ENCODE assay signal across 1 cellular context in genomic region chr15:70262591-70263274, GRCh38.
TF ChIP-seq lines count a peak whose summit lies in the region.

No MANE protein-coding gene starts in this region.

TF ChIP-seq in H1, 55 proteins besides CTCF, POLR2A, EP300 and RAD21:
- TF ChIP-seq E2F6 (IDR thresholded peaks at IDR 0.05) = no peak
- TF ChIP-seq SIN3A (conservative IDR thresholded peaks at IDR 0.05 in 1 of 2, IDR thresholded peaks at IDR 0.05 in 1 of 2; ENCODE audit: low read depth in 1 of 2, low read length in 2 of 2) = no peak
- no peak for TF ChIP-seq BCL11A (IDR thresholded peaks at IDR 0.05; ENCODE audit: low read depth in 2 of 2, low read length in 2 of 2)
- TF ChIP-seq TBP (IDR thresholded peaks at IDR 0.05; ENCODE audit: low read depth, low read length) = no peak
- TF ChIP-seq POU5F1 (IDR thresholded peaks at IDR 0.05; ENCODE audit: low read depth, low read length) = no peak
- no peak for TF ChIP-seq SRF (IDR thresholded peaks at IDR 0.05; ENCODE audit: low read depth, low read length)
- no peak for TF ChIP-seq NRF1 (IDR thresholded peaks at IDR 0.05; ENCODE audit: low read depth, low read length)
- TF ChIP-seq ASH2L (IDR thresholded peaks at IDR 0.05; ENCODE audit: low read length) = no peak
- no peak for TF ChIP-seq TEAD4 (IDR thresholded peaks at IDR 0.05; ENCODE audit: low read depth, low read length)
- TF ChIP-seq RXRA (IDR thresholded peaks at IDR 0.05; ENCODE audit: insufficient read depth, low read depth, low read length) = no peak
- no peak for TF ChIP-seq MAFK (IDR thresholded peaks at IDR 0.05; ENCODE audit: low read depth, low read length)
- no peak for TF ChIP-seq SIRT6 (IDR thresholded peaks at IDR 0.05; ENCODE audit: low read length)
- TF ChIP-seq USF2 (IDR thresholded peaks at IDR 0.05; ENCODE audit: low read length) = no peak
- TF ChIP-seq TAF7 (optimal IDR thresholded peaks at IDR 0.05; ENCODE audit: borderline replicate concordance, low read depth, low read length) = no peak
- no peak for TF ChIP-seq CEBPB (IDR thresholded peaks at IDR 0.05; ENCODE audit: low read depth, low read length)
